In genomic region chr3:64837126-64837738, GRCh38 we compare ENCODE assay signal across 12 cellular contexts.
DNase-seq lines count a peak whose midpoint lies in the region; TF ChIP-seq lines count a peak whose summit lies in the region.
"Had no signal": no experiment of that assay in that cellular context is flagged by ENCODE, and none has a peak within 500 bp of the region (broad histone marks: within the 10 kb centered on the region; RNA-seq: fewer than 3 reads in every experiment).

No MANE protein-coding gene starts in this region.

- TF ChIP-seq CTCF in epithelial cell of esophagus (IDR thresholded peaks at IDR 0.05; ENCODE audit: insufficient read depth, low read depth, low read length, missing control alignments) (no peak), Peyer's patch (IDR thresholded peaks at IDR 0.05) (no peak)

- H3K9ac ChIP-seq in rectal smooth muscle tissue (ENCODE audit: low read length) = no peak overlapping the region
- H3K9ac ChIP-seq: BLaER1 treated with 17β-estradiol and CSF1 and Interleukin-3, amounts not matched to agents 10 nM and 100 nM had no signal

- H3K27ac ChIP-seq in rectal smooth muscle tissue (ENCODE audit: low read depth, low read length) (peak overlapping the region; percentile 51), Peyer's patch (no peak overlapping the region)
- H3K27ac ChIP-seq: BLaER1 treated with 17β-estradiol and CSF1 and Interleukin-3, amounts not matched to agents 10 nM and 100 nM had no signal

- no peaks in the 10 kb centered on the region for H3K9me3 ChIP-seq in Peyer's patch
- H3K9me3 ChIP-seq: BLaER1 treated with 17β-estradiol and CSF1 and Interleukin-3, amounts not matched to agents 10 nM and 100 nM had no signal

- DNase-seq in epithelial cell of esophagus (ENCODE audit: low read depth) = peak; percentile 68
- peak; percentile 35 for DNase-seq in medulla oblongata (ENCODE audit: extremely low spot score)
- no peak for DNase-seq in Peyer's patch
- no peak for DNase-seq in germinal center (ENCODE audit: low spot score)
- no peak for DNase-seq in superior temporal gyrus (ENCODE audit: extremely low spot score)
- DNase-seq in NCI-H187 (lab: John Stamatoyannopoulos, UW) = no peak
- DNase-seq: DMS 273 treated with DMSO at 0.1 percent for 48 hours, NCI-H1092, NCI-H1694, NCI-H748 treated with DMSO at 0.1 percent for 48 hours had no signal

- H3K36me3 ChIP-seq in rectal smooth muscle tissue (ENCODE audit: control insufficient read depth, insufficient read depth, low read length) = no peaks in the 10 kb centered on the region
- H3K36me3 ChIP-seq in Peyer's patch = no peaks in the 10 kb centered on the region
- H3K36me3 ChIP-seq: BLaER1 treated with 17β-estradiol and CSF1 and Interleukin-3, amounts not matched to agents 10 nM and 100 nM had no signal

- H3K4me1 ChIP-seq in rectal smooth muscle tissue (ENCODE audit: control insufficient read depth, insufficient read depth, low read length) (peaks cover 4% of the 10 kb centered on the region), Peyer's patch (no peaks in the 10 kb centered on the region)
- H3K4me1 ChIP-seq: BLaER1 treated with 17β-estradiol and CSF1 and Interleukin-3, amounts not matched to agents 10 nM and 100 nM had no signal

- H3K27me3 ChIP-seq in rectal smooth muscle tissue (ENCODE audit: control insufficient read depth, insufficient read depth, low read length) (no peaks in the 10 kb centered on the region), Peyer's patch (no peaks in the 10 kb centered on the region)
- H3K27me3 ChIP-seq: BLaER1 treated with 17β-estradiol and CSF1 and Interleukin-3, amounts not matched to agents 10 nM and 100 nM had no signal

- H3K4me3 ChIP-seq in epithelial cell of esophagus (ENCODE audit: low read length) = no peak overlapping the region
- no peak overlapping the region for H3K4me3 ChIP-seq in rectal smooth muscle tissue (ENCODE audit: low read length)
- no peak overlapping the region for H3K4me3 ChIP-seq in Peyer's patch
- H3K4me3 ChIP-seq: BLaER1 treated with 17β-estradiol and CSF1 and Interleukin-3, amounts not matched to agents 10 nM and 100 nM had no signal

- no peak for TF ChIP-seq POLR2A in Peyer's patch (IDR thresholded peaks at IDR 0.05)

Comparison
In these comparisons a context has a peak if more than half of its experiments do, and no peak if none do; other contexts are left out.
1. DNase-seq: peak in epithelial cell of esophagus (single experiment) and medulla oblongata (single experiment); none in Peyer's patch (0 of 3), germinal center (single experiment), superior temporal gyrus (single experiment) and NCI-H187 (0 of 2).